9 cellular contexts compared by ENCODE assay signal in the genomic region with DNA sequence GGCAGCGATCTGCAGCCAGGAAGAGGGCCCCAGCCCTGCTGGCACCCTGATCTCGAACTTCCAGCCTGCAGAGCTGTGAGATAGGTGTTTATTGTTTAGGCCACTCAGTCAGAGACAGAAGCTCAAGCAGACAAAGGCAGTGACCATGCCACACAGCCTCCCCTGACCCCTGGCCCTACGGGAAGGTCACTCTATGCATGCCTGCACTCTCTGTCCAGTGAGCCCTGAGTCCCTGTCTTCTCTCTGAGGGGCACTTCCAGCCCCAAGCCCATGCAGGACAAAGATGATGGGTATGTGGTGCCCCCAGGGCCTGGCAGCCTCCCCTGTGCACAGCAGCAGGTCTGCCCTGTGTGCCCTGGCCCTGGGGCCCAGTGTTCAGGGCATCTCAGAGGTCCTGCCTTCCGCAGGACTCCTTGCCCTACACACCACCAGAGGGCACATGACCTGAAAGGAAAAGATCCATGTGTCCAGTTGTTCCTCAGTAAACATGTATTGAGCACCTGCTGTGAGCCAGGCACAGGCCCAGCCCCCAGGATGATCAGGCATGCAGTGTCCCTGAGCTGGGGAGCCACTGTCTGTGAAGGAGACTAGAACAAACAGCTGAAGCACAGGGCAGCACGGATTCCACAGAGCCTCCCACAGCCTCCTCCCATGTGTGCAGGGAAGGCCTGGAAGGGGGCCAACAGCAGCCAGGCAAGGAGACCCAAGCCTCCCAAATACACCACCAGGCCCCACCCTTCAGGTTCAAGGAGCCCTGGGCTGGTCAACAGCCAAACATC.
A peak's percentile ranks its signal among the peaks of the same experiment; 100 is the strongest.
DNase-seq lines count a peak whose midpoint lies in the region; ATAC-seq and TF ChIP-seq lines count a peak whose summit lies in the region.
"Had no signal": no experiment of that assay in that cellular context is flagged by ENCODE, and none has a peak within 500 bp of the region (broad histone marks: within the 10 kb centered on the region; RNA-seq: fewer than 3 reads in every experiment).

No MANE protein-coding gene starts in this region.

- POLR2A ChIA-PET in OCI-LY7 (lab: Charles Lee): no interaction called here

- ATAC-seq in natural killer cell treated with Interleukin-12 subunit alpha and Interleukin-12 subunit beta and Interleukin-15 and Interleukin-18, amount 100 ng/mL, for 72 hours: peak; percentile 52 to 67
- ATAC-seq in natural killer cell: no peak
- ATAC-seq in HG02884 (IDR thresholded peaks at IDR 0.05; ENCODE audit: unreplicated experiment): no peak

- H3K27me3 Mint-ChIP-seq in natural killer cell treated with Interleukin-12 subunit alpha and Interleukin-12 subunit beta and Interleukin-15 and Interleukin-18, amount 100 ng/mL, for 72 hours: no peaks in the 10 kb centered on the region
- peaks cover 0 to 3% of the 10 kb centered on the region in 2 donors for H3K27me3 Mint-ChIP-seq in natural killer cell (ENCODE audit: low read depth in 2 of 2)

- no peaks in the 10 kb centered on the region for H3K4me1 Mint-ChIP-seq in natural killer cell treated with Interleukin-12 subunit alpha and Interleukin-12 subunit beta and Interleukin-15 and Interleukin-18, amount 100 ng/mL, for 72 hours (ENCODE audit: low read depth in 2 of 2)
- no peaks in the 10 kb centered on the region for H3K4me1 Mint-ChIP-seq in natural killer cell

- intact Hi-C loops in natural killer cell (cut with micrococcal nuclease) (no loop called here), OCI-LY7 (cut with micrococcal nuclease; ENCODE audit: unreplicated experiment) (no loop called here), posterior vena cava (cut with DNase I) (loop anchor here in 1 of 2 donors (5.0 kb wide), 1 partner anchor 1563 kb away; no protein-coding TSS in a partner anchor)

- CTCF ChIA-PET in OCI-LY7 (lab: Charles Lee; ENCODE audit: unreplicated experiment): no interaction called here

- H2AFZ ChIP-seq in OCI-LY7 (ENCODE audit: low read length): no peak overlapping the region

- H3K27ac ChIP-seq in OCI-LY7 (ENCODE audit: low read depth, low read length, poor library complexity, severe bottlenecking): no peak overlapping the region

- H3K9me3 Mint-ChIP-seq in natural killer cell treated with Interleukin-12 subunit alpha and Interleukin-12 subunit beta and Interleukin-15 and Interleukin-18, amount 100 ng/mL, for 72 hours: no peaks in the 10 kb centered on the region
- H3K9me3 Mint-ChIP-seq in natural killer cell: no peaks in the 10 kb centered on the region

- H3K36me3 Mint-ChIP-seq in natural killer cell treated with Interleukin-12 subunit alpha and Interleukin-12 subunit beta and Interleukin-15 and Interleukin-18, amount 100 ng/mL, for 72 hours: no peaks in the 10 kb centered on the region
- no peaks in the 10 kb centered on the region for H3K36me3 Mint-ChIP-seq in natural killer cell

- H3K4me3 Mint-ChIP-seq in natural killer cell treated with Interleukin-12 subunit alpha and Interleukin-12 subunit beta and Interleukin-15 and Interleukin-18, amount 100 ng/mL, for 72 hours: no peak overlapping the region
- no peak overlapping the region for H3K4me3 Mint-ChIP-seq in natural killer cell

- H3K36me3 ChIP-seq in OCI-LY7 (ENCODE audit: insufficient read depth, low read length): no peaks in the 10 kb centered on the region

- H3K79me2 ChIP-seq in OCI-LY7 (ENCODE audit: insufficient read depth, low read depth, low read length): no peaks in the 10 kb centered on the region

- no TSS peak for BruUV-seq in OCI-LY7 (replicated peaks; lab: Mats Ljungman, UMichigan)

- H3K9me2 ChIP-seq in OCI-LY7 (ENCODE audit: insufficient read depth, low read length): no peaks in the 10 kb centered on the region

- H4K20me1 ChIP-seq in OCI-LY7 (ENCODE audit: insufficient read depth, low read length): no peaks in the 10 kb centered on the region

- H3K4me1 ChIP-seq in OCI-LY7 (ENCODE audit: insufficient read depth, low read length, poor library complexity, severe bottlenecking): no peaks in the 10 kb centered on the region

- no peak overlapping the region for H3K4me2 ChIP-seq in OCI-LY7 (ENCODE audit: low read length)

- no peaks in the 10 kb centered on the region for H3K9me3 ChIP-seq in OCI-LY7 (ENCODE audit: low read length)

- TF ChIP-seq CTCF in natural killer cell (IDR thresholded peaks at IDR 0.05): no peak
- TF ChIP-seq CTCF in OCI-LY7 (conservative IDR thresholded peaks at IDR 0.05; ENCODE audit: low read length): 0 out of 2 replicates have a peak, but pooled peaks have one; percentile 21
- TF ChIP-seq CTCF in fibroblast of the aortic adventitia (IDR thresholded peaks at IDR 0.05; ENCODE audit: insufficient read depth, low read length): no peak

- DNase-seq in natural killer cell treated with Interleukin-12 subunit alpha and Interleukin-12 subunit beta and Interleukin-15 and Interleukin-18, amount 100 ng/mL, for 72 hours (ENCODE audit: low spot score): no peak
- DNase-seq in natural killer cell (no peak), OCI-LY7 (ENCODE audit: low spot score) (no peak), fibroblast of the aortic adventitia (ENCODE audit: low read depth) (peak; percentile 6), superior temporal gyrus (ENCODE audit: extremely low spot score) (no peak), posterior vena cava (ENCODE audit: low spot score) (no peak), epidermal melanocyte (ENCODE audit: insufficient read length, low spot score) (no peak)
- DNase-seq: RPMI8226 had no signal

- H3K27ac Mint-ChIP-seq in natural killer cell treated with Interleukin-12 subunit alpha and Interleukin-12 subunit beta and Interleukin-15 and Interleukin-18, amount 100 ng/mL, for 72 hours: no peak overlapping the region
- no peak overlapping the region for H3K27ac Mint-ChIP-seq in natural killer cell

- H3K4me3 ChIP-seq in OCI-LY7 (ENCODE audit: low read depth, low read length, poor library complexity, severe bottlenecking) (no peak overlapping the region), fibroblast of the aortic adventitia (ENCODE audit: low read depth, low read length) (no peak overlapping the region)

Comparison
In these comparisons a context has a peak if more than half of its experiments do, and no peak if none do; other contexts are left out.
1. ATAC-seq: peak in natural killer cell treated with Interleukin-12 subunit alpha and Interleukin-12 subunit beta and Interleukin-15 and Interleukin-18, amount 100 ng/mL, for 72 hours (2 of 2); none in natural killer cell (0 of 3) and HG02884 (single experiment).